2 cellular contexts compared by ENCODE assay signal in the genomic region with DNA sequence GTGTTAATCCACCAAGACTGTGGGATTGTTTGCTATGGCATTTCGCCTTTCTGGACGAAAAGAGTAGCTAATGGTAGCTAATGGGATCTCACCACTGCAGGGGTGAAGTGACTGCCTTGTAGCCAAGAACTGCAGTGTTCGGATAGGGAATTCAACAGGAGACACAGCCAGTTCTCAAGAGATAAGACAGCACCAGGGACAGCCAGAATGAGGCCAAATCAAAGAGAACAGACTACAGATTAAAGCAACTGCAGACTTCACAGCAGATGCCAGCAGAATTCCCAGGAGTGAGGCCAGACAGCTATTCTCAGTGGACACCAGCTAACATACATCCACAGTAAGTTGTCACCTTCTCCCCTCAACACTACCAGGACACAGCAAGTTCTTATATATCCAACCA.
TF ChIP-seq lines count a peak whose summit lies in the region.

No MANE protein-coding gene starts in this region.

TF ChIP-seq in GM12878, 131 proteins besides CTCF, POLR2A, EP300 and RAD21:
- no peak for TF ChIP-seq GATAD2B (conservative IDR thresholded peaks at IDR 0.05; ENCODE audit: low read depth)
- TF ChIP-seq, protein P1, sequence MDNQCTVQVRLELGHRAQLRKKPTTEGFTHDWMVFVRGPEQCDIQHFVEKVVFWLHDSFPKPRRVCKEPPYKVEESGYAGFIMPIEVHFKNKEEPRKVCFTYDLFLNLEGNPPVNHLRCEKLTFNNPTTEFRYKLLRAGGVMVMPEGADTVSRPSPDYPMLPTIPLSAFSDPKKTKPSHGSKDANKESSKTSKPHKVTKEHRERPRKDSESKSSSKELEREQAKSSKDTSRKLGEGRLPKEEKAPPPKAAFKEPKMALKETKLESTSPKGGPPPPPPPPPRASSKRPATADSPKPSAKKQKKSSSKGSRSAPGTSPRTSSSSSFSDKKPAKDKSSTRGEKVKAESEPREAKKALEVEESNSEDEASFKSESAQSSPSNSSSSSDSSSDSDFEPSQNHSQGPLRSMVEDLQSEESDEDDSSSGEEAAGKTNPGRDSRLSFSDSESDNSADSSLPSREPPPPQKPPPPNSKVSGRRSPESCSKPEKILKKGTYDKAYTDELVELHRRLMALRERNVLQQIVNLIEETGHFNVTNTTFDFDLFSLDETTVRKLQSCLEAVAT (IDR thresholded peaks at IDR 0.05): no peak
- TF ChIP-seq RUNX3 (IDR thresholded peaks at IDR 0.05; ENCODE audit: low read length): no peak
- no peak for TF ChIP-seq SREBF2 (IDR thresholded peaks at IDR 0.05; ENCODE audit: low read length)
- TF ChIP-seq SMAD5 (IDR thresholded peaks at IDR 0.05; ENCODE audit: low read depth): no peak
- TF ChIP-seq FOXK2 (IDR thresholded peaks at IDR 0.05): no peak
TF ChIP-seq in GM12878: peak in this region for 0.

TF ChIP-seq in SK-N-SH treated with all-trans-retinoic acid at 6 μM for 48 hours, 23 proteins besides CTCF, POLR2A, EP300 and RAD21:
- TF ChIP-seq, protein P2, sequence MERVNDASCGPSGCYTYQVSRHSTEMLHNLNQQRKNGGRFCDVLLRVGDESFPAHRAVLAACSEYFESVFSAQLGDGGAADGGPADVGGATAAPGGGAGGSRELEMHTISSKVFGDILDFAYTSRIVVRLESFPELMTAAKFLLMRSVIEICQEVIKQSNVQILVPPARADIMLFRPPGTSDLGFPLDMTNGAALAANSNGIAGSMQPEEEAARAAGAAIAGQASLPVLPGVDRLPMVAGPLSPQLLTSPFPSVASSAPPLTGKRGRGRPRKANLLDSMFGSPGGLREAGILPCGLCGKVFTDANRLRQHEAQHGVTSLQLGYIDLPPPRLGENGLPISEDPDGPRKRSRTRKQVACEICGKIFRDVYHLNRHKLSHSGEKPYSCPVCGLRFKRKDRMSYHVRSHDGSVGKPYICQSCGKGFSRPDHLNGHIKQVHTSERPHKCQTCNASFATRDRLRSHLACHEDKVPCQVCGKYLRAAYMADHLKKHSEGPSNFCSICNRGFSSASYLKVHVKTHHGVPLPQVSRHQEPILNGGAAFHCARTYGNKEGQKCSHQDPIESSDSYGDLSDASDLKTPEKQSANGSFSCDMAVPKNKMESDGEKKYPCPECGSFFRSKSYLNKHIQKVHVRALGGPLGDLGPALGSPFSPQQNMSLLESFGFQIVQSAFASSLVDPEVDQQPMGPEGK (CRISPR knock-in tag; IDR thresholded peaks at IDR 0.05; ENCODE audit: borderline replicate concordance): no peak
- no peak for TF ChIP-seq TSHZ2 (CRISPR knock-in tag; IDR thresholded peaks at IDR 0.05)
- TF ChIP-seq CSRNP3 (CRISPR knock-in tag; IDR thresholded peaks at IDR 0.05): no peak
- TF ChIP-seq ZNF8 (CRISPR knock-in tag; IDR thresholded peaks at IDR 0.05): no peak
- TF ChIP-seq ARNTL (CRISPR knock-in tag; IDR thresholded peaks at IDR 0.05; ENCODE audit: borderline replicate concordance, low read depth): no peak
- TF ChIP-seq ISL1 (CRISPR knock-in tag; IDR thresholded peaks at IDR 0.05): no peak
- TF ChIP-seq TCF4 (CRISPR knock-in tag; IDR thresholded peaks at IDR 0.05; ENCODE audit: borderline replicate concordance): no peak
- TF ChIP-seq ZFP30 (CRISPR knock-in tag; IDR thresholded peaks at IDR 0.05): no peak
- TF ChIP-seq PPARA (CRISPR knock-in tag; IDR thresholded peaks at IDR 0.05; ENCODE audit: borderline replicate concordance): no peak
- no peak for TF ChIP-seq BACH2 (CRISPR knock-in tag; IDR thresholded peaks at IDR 0.05; ENCODE audit: borderline replicate concordance)
- no peak for TF ChIP-seq OSR1 (CRISPR knock-in tag; IDR thresholded peaks at IDR 0.05)
- TF ChIP-seq ZNF70 (CRISPR knock-in tag; IDR thresholded peaks at IDR 0.05): no peak
- TF ChIP-seq TOX (CRISPR knock-in tag; IDR thresholded peaks at IDR 0.05; ENCODE audit: borderline replicate concordance): no peak
- TF ChIP-seq ZNF565 (CRISPR knock-in tag; conservative IDR thresholded peaks at IDR 0.05; ENCODE audit: low read depth): no peak
- TF ChIP-seq ZC3H10 (CRISPR knock-in tag; IDR thresholded peaks at IDR 0.05): no peak
- TF ChIP-seq GLIS3 (CRISPR knock-in tag; IDR thresholded peaks at IDR 0.05): no peak
- no peak for TF ChIP-seq CSDC2 (CRISPR knock-in tag; IDR thresholded peaks at IDR 0.05)
- TF ChIP-seq RARB (CRISPR knock-in tag; IDR thresholded peaks at IDR 0.05): no peak
- no peak for TF ChIP-seq ZFP3 (CRISPR knock-in tag; IDR thresholded peaks at IDR 0.05)
- no peak for TF ChIP-seq CREB5 (CRISPR knock-in tag; IDR thresholded peaks at IDR 0.05; ENCODE audit: low read depth)
